8 cellular contexts compared by ENCODE assay signal in genomic region chr7:116236020-116236630, GRCh38. TPM values are rescaled to one million over a fixed set of nuclear protein-coding genes. Genes with fewer than 3 reads are reported as not detected.
DNase-seq lines count a peak whose midpoint lies in the region; ATAC-seq, FAIRE-seq and TF ChIP-seq lines count a peak whose summit lies in the region.

No MANE protein-coding gene starts in this region.

- CTCF ChIA-PET in HepG2 (lab: Yijun Ruan, JAX; ENCODE audit: low intra/inter-chr PET ratio, low total read pairs) = interaction anchor here (0.7 to 2.0 kb wide), 7 partner anchors 54 to 98 kb away, joined by 3 to 26 read pairs (median 5); no protein-coding TSS in a partner anchor

- H3K9me3 ChIP-seq in breast epithelium (no peaks in the 10 kb centered on the region), HepG2 (ENCODE audit: low read length) (no peaks in the 10 kb centered on the region)

- no peak overlapping the region for H3K4me2 ChIP-seq in HepG2 (ENCODE audit: low read depth, low read length)

- peak; percentile 48 for TF ChIP-seq CTCF in LNCaP clone FGC (IDR thresholded peaks at IDR 0.05; ENCODE audit: control insufficient read depth, extremely low read depth, insufficient read depth)
- TF ChIP-seq CTCF in breast epithelium (IDR thresholded peaks at IDR 0.05) = peak in 2 of 3 donors; percentile 54 to 64
- TF ChIP-seq CTCF in HepG2 (CRISPR knock-in tag; IDR thresholded peaks at IDR 0.05) = peak; percentile 60

- H3K79me2 ChIP-seq in HepG2 (ENCODE audit: insufficient read depth, low read length) = no peaks in the 10 kb centered on the region

- no peaks in the 10 kb centered on the region for H3K27me3 Mint-ChIP-seq in T-helper 2 cell treated with Interferon-gamma antibody and Interleukin-4, amounts not matched to agents 5 μg/mL and 100 μg/mL, for 36 hours (ENCODE audit: low read depth)

- no peaks in the 10 kb centered on the region for H4K20me1 ChIP-seq in HepG2 (ENCODE audit: insufficient read depth, low read length)

- 26% methylated on average over 2 of the region's 2 CpGs for WGBS in HepG2 (ENCODE audit: low lambda C conversion rate)

- H3K36me3 ChIP-seq in breast epithelium = no peaks in the 10 kb centered on the region
- no peaks in the 10 kb centered on the region for H3K36me3 ChIP-seq in HepG2 (replicated peaks in 1 of 2; ENCODE audit: control insufficient read depth in 1 of 2, insufficient read depth in 2 of 2, low read length in 2 of 2)

- BruUV-seq in HepG2 (replicated peaks; lab: Mats Ljungman, UMichigan) = no TSS peak

- H3K4me1 ChIP-seq in breast epithelium = no peaks in the 10 kb centered on the region
- H3K4me1 ChIP-seq in HepG2 (ENCODE audit: insufficient read depth, low read length) = peaks cover 39% of the 10 kb centered on the region

- H2AFZ ChIP-seq in HepG2 (ENCODE audit: low read length) = no peak overlapping the region

- H3K9me3 Mint-ChIP-seq in T-helper 2 cell treated with Interferon-gamma antibody and Interleukin-4, amounts not matched to agents 5 μg/mL and 100 μg/mL, for 36 hours = no peaks in the 10 kb centered on the region

- intact Hi-C loops in breast epithelium (cut with DNase I; ENCODE audit: low total_unique reads) = loop anchor here (10.0 kb wide), 1 partner anchor 51 kb away; no protein-coding TSS in a partner anchor
- intact Hi-C loops in HepG2 (cut with micrococcal nuclease; ENCODE audit: unreplicated experiment) = loop anchor here (1.0 kb wide), 2 partner anchors 56 to 73 kb away; no protein-coding TSS in a partner anchor

- no peak for FAIRE-seq in HepG2 (lab: Jason Lieb, UNC)

- peak; percentile 76 for DNase-seq in CD1c-positive myeloid dendritic cell (ENCODE audit: extremely low spot score)
- DNase-seq in LNCaP clone FGC (ENCODE audit: low read depth) = no peak
- no peak for DNase-seq in T-helper 2 cell treated with Interferon-gamma antibody and Interleukin-4, amounts not matched to agents 5 μg/mL and 100 μg/mL, for 36 hours (ENCODE audit: low spot score)
- DNase-seq in breast epithelium (ENCODE audit: low spot score in 2 of 2) = no peak
- peak; percentile 51 for DNase-seq in HepG2 (ENCODE audit: low spot score)
- DNase-seq in stimulated activated naive CD8-positive, alpha-beta T cell treated with anti-CD3 and anti-CD28 coated beads, Interleukin-15, Interleukin-2, amounts not matched to agents 100 U/mL and 50 U/mL, for 24 hours = peak; percentile 49
- DNase-seq in AG08396 (ENCODE audit: low spot score) = no peak

- H3K27me3 ChIP-seq in breast epithelium = no peaks in the 10 kb centered on the region
- no peaks in the 10 kb centered on the region for H3K27me3 ChIP-seq in HepG2 (ENCODE audit: control insufficient read depth in 1 of 2, insufficient read depth in 2 of 2, low read length in 2 of 2)

- POLR2A ChIA-PET in HepG2 (lab: Yijun Ruan, JAX) = interaction anchor here (1.1 kb wide), 1 partner anchor 25 kb away, joined by 3 read pairs; the partner anchor contains the start of gene TES

- TF ChIP-seq RAD21 in HepG2 (CRISPR knock-in tag; IDR thresholded peaks at IDR 0.05) = peak; percentile 37; the same call in 1 of the 2 replicates

- peaks cover 46% of the 10 kb centered on the region for H3K4me1 Mint-ChIP-seq in T-helper 2 cell treated with Interferon-gamma antibody and Interleukin-4, amounts not matched to agents 5 μg/mL and 100 μg/mL, for 36 hours (ENCODE audit: low read depth)

- peaks cover 34% of the 10 kb centered on the region for H3K36me3 Mint-ChIP-seq in T-helper 2 cell treated with Interferon-gamma antibody and Interleukin-4, amounts not matched to agents 5 μg/mL and 100 μg/mL, for 36 hours (ENCODE audit: low read depth)

- H3K27ac ChIP-seq in breast epithelium (no peak overlapping the region), HepG2 (ENCODE audit: extremely low read length, insufficient read depth, low read length) (no peak overlapping the region)

- H3K4me3 ChIP-seq in LNCaP clone FGC (ENCODE audit: low read depth, low read length) (no peak overlapping the region), breast epithelium (no peak overlapping the region), HepG2 (replicated peaks in 1 of 3; ENCODE audit: insufficient read depth in 1 of 3, low read depth in 2 of 3, low read length in 3 of 3) (no peak overlapping the region)

- TF ChIP-seq EP300 in HepG2 (IDR thresholded peaks at IDR 0.05; ENCODE audit: low read depth in 2 of 2, low read length in 2 of 2) = no peak
- TF ChIP-seq EP300 in HepG2 (CRISPR knock-in tag; IDR thresholded peaks at IDR 0.05; ENCODE audit: borderline replicate concordance) = no peak

- H3K4me3 Mint-ChIP-seq in T-helper 2 cell treated with Interferon-gamma antibody and Interleukin-4, amounts not matched to agents 5 μg/mL and 100 μg/mL, for 36 hours = no peak overlapping the region

- H3K27ac Mint-ChIP-seq in T-helper 2 cell treated with Interferon-gamma antibody and Interleukin-4, amounts not matched to agents 5 μg/mL and 100 μg/mL, for 36 hours = peak overlapping the region; percentile 31

- in situ Hi-C loops in HepG2 (cut with HindIII; ENCODE audit: extremely low pct_ligation_motif_present, low pct_unique_long_range_greater_than_20kb) = loop anchor here (5.0 kb wide), 1 partner anchor 64 kb away; no protein-coding TSS in a partner anchor

- no peak overlapping the region for H3K9ac ChIP-seq in HepG2 (ENCODE audit: insufficient read depth, low read depth, low read length)

- ATAC-seq in GM19023 (IDR thresholded peaks at IDR 0.05; ENCODE audit: unreplicated experiment) (peak; percentile 58), HepG2 (peak; percentile 47; the same call in 1 of the 3 replicates)
- no peak for ATAC-seq in stimulated activated naive CD8-positive, alpha-beta T cell treated with anti-CD3 and anti-CD28 coated beads, Interleukin-15, Interleukin-2, amounts not matched to agents 100 U/mL and 50 U/mL, for 24 hours

- TF ChIP-seq POLR2A in breast epithelium (IDR thresholded peaks at IDR 0.05) (no peak), HepG2 (IDR thresholded peaks at IDR 0.05; ENCODE audit: insufficient read depth in 1 of 2, low read depth in 2 of 2, low read length in 2 of 2) (no peak)

TF ChIP-seq in HepG2, 621 proteins besides CTCF, POLR2A, EP300 and RAD21:
- TF ChIP-seq STAG1 (CRISPR knock-in tag; IDR thresholded peaks at IDR 0.05) (peak; percentile 63), SMC3 (IDR thresholded peaks at IDR 0.05; ENCODE audit: low read length) (peak; percentile 44; the same call in 1 of the 2 replicates), ZFP1 (CRISPR knock-in tag; IDR thresholded peaks at IDR 0.05) (no peak)

RNA-seq across cellular contexts. Expression of gene TES, which starts 25.8 kb away (rescaled TPM):
- total RNA-seq in breast epithelium (100 to 1,000 TPM in 1 of 3 donors, 10 to 100 TPM in 2; 29.0 to 146 (median 88.5) TPM), HepG2 (2016; rRNA removed; fragmentation: Illumina TruSeq; extraction: Trizol) (21.6 and 24.7 TPM in 2 replicates)
- 5.7 and 7.0 TPM in 2 replicates for total RNA-seq in HepG2 (2016; cell fraction: cytosol; rRNA removed; fragmentation: Illumina TruSeq; extraction: Trizol; ENCODE audit: low read depth)
- 20.1 and 24.8 TPM in 2 replicates for total RNA-seq in HepG2 (2016; cell fraction: insoluble cytoplasmic fraction; rRNA removed; fragmentation: Illumina TruSeq; extraction: Trizol)
- 13.3 and 15.7 TPM in 2 replicates for total RNA-seq in HepG2 (2016; cell fraction: membrane; rRNA removed; fragmentation: Illumina TruSeq; extraction: Trizol)
- 19.2 and 19.9 TPM in 2 replicates for total RNA-seq in HepG2 (2016; cell fraction: nucleus; rRNA removed; fragmentation: Illumina TruSeq; extraction: Trizol)
- 17.6 and 23.0 TPM in 2 replicates for polyA plus RNA-seq in HepG2 (2011; rRNA removed)
- polyA plus RNA-seq in HepG2 (2011; cell fraction: cytosol; rRNA removed) = 10.5 and 12.4 TPM in 2 replicates
- 15.2 and 17.8 TPM in 2 replicates for polyA plus RNA-seq in HepG2 (2011; cell fraction: nucleus; rRNA removed)
- polyA plus RNA-seq in HepG2 (2012) = 11.3 and 12.6 TPM in 2 replicates
- 5.5 and 6.1 TPM in 2 replicates for polyA plus RNA-seq in HepG2 (2016; cell fraction: cytosol; fragmentation: Illumina TruSeq; extraction: Trizol; ENCODE audit: low read depth)
- 24.3 and 25.3 TPM in 2 replicates for polyA plus RNA-seq in HepG2 (2016; cell fraction: insoluble cytoplasmic fraction; fragmentation: Illumina TruSeq; extraction: Trizol; ENCODE audit: low read depth)
- polyA plus RNA-seq in HepG2 (2016; cell fraction: membrane; fragmentation: Illumina TruSeq; extraction: Trizol; ENCODE audit: low read depth) = 9.3 and 11.9 TPM in 2 replicates
- polyA plus RNA-seq in HepG2 (2016; cell fraction: nucleus; fragmentation: Illumina TruSeq; extraction: Trizol; ENCODE audit: insufficient read depth, low read depth) = 18.5 and 18.7 TPM in 2 replicates
- polyA minus RNA-seq in HepG2 (2011; rRNA and poly(A)+ RNA removed; ENCODE audit: low replicate concordance) = 13.6 and 60.4 TPM in 2 replicates
- polyA minus RNA-seq in HepG2 (2011; cell fraction: cytosol; rRNA and poly(A)+ RNA removed) = 10.0 and 10.8 TPM in 2 replicates
- 21.8 and 25.9 TPM in 2 replicates for polyA minus RNA-seq in HepG2 (2011; cell fraction: nucleus; rRNA and poly(A)+ RNA removed)

Comparison
In these comparisons a context has a peak if more than half of its experiments do, and no peak if none do; other contexts are left out.
1. DNase-seq: peak in CD1c-positive myeloid dendritic cell (single experiment), HepG2 (single experiment) and stimulated activated naive CD8-positive, alpha-beta T cell treated with anti-CD3 and anti-CD28 coated beads, Interleukin-15, Interleukin-2, amounts not matched to agents 100 U/mL and 50 U/mL, for 24 hours (single experiment); none in LNCaP clone FGC (single experiment), T-helper 2 cell treated with Interferon-gamma antibody and Interleukin-4, amounts not matched to agents 5 μg/mL and 100 μg/mL, for 36 hours (single experiment), breast epithelium (0 of 2) and AG08396 (single experiment).
2. Peak in every context shown above with its lines, with median percentiles within 50 percentile points of each other: CTCF ChIP-seq.